In the genomic region with DNA sequence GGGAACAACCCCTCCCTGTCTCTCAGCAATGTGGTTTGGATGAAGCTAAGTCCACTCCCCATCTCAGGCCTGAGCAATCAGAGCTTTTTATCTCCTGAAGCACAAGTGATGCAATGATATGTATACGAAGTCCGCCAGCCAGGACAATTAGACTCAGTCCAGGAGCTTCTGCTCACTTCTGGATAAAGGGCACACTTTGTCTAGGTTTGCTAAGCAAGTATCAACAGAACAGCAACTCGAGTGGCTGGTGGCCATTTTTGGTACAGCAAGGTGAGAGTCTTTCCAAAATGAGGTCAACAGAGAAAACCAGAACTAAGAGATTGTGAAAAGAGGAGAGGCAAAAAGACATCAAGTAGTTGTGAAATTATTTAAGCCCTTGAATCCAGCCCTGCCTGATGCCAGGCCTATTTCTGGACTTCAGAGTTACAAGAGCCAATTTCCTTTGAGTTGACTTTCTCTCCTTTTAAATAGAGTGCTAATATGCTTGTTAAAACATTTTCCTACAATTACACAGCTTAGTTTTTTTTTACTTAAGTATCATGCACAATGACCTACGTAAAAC, we compare ENCODE assay signal across 18 cellular contexts. TPM values are rescaled to one million over a fixed set of nuclear protein-coding genes. Genes with fewer than 3 reads are reported as not detected.
A peak's percentile ranks its signal among the peaks of the same experiment; 100 is the strongest.
DNase-seq lines count a peak whose midpoint lies in the region; ATAC-seq and TF ChIP-seq lines count a peak whose summit lies in the region.
"Had no signal": no experiment of that assay in that cellular context is flagged by ENCODE, and none has a peak within 500 bp of the region (broad histone marks: within the 10 kb centered on the region; RNA-seq: fewer than 3 reads in every experiment).

No MANE protein-coding gene starts in this region.

- CTCF ChIA-PET in activated naive CD4-positive, alpha-beta T cell treated with anti-CD3 and anti-CD28 coated beads, Interleukin-2, amount 10 ng/mL, durations not matched to agents 7 days and 5 days (lab: Charles Lee) = interaction anchor here (0.8 to 1.4 kb wide), 4 partner anchors 26 to 199 kb away, joined by 3 to 4 read pairs (median 4); no protein-coding TSS in a partner anchor

- no peaks in the 10 kb centered on the region for H3K27me3 Mint-ChIP-seq in activated naive CD4-positive, alpha-beta T cell treated with anti-CD3 and anti-CD28 coated beads, Interleukin-2, amount 50 U/mL, for 24 hours
- no peaks in the 10 kb centered on the region for H3K27me3 Mint-ChIP-seq in activated naive CD4-positive, alpha-beta T cell treated with anti-CD3 and anti-CD28 coated beads, Interleukin-2, amount 10 ng/mL, durations not matched to agents 7 days and 5 days
- H3K27me3 Mint-ChIP-seq in glutamatergic neuron (ENCODE audit: unreplicated experiment) = no peaks in the 10 kb centered on the region

- H3K36me3 Mint-ChIP-seq in activated naive CD4-positive, alpha-beta T cell treated with anti-CD3 and anti-CD28 coated beads, Interleukin-2, amount 50 U/mL, for 24 hours = peaks cover 5% of the 10 kb centered on the region
- peaks cover 14% of the 10 kb centered on the region for H3K36me3 Mint-ChIP-seq in activated naive CD4-positive, alpha-beta T cell treated with anti-CD3 and anti-CD28 coated beads, Interleukin-2, amount 10 ng/mL, durations not matched to agents 7 days and 5 days
- no peaks in the 10 kb centered on the region for H3K36me3 Mint-ChIP-seq in glutamatergic neuron (ENCODE audit: unreplicated experiment)

- intact Hi-C loops in sciatic nerve (cut with DNase I) = no loop called here

- ATAC-seq in sciatic nerve (peak; percentile 49), HG02623 (IDR thresholded peaks at IDR 0.05; ENCODE audit: unreplicated experiment) (no peak)

- H3K9me3 Mint-ChIP-seq in activated naive CD4-positive, alpha-beta T cell treated with anti-CD3 and anti-CD28 coated beads, Interleukin-2, amount 50 U/mL, for 24 hours = no peaks in the 10 kb centered on the region
- H3K9me3 Mint-ChIP-seq in activated naive CD4-positive, alpha-beta T cell treated with anti-CD3 and anti-CD28 coated beads, Interleukin-2, amount 10 ng/mL, durations not matched to agents 7 days and 5 days = no peaks in the 10 kb centered on the region
- no peaks in the 10 kb centered on the region for H3K9me3 Mint-ChIP-seq in glutamatergic neuron (ENCODE audit: unreplicated experiment)

- H3K4me3 Mint-ChIP-seq in activated naive CD4-positive, alpha-beta T cell treated with anti-CD3 and anti-CD28 coated beads, Interleukin-2, amount 50 U/mL, for 24 hours = no peak overlapping the region
- H3K4me3 Mint-ChIP-seq in activated naive CD4-positive, alpha-beta T cell treated with anti-CD3 and anti-CD28 coated beads, Interleukin-2, amount 10 ng/mL, durations not matched to agents 7 days and 5 days = no peak overlapping the region
- H3K4me3 Mint-ChIP-seq in glutamatergic neuron (ENCODE audit: unreplicated experiment) = no peak overlapping the region

- peak; percentile 29 for TF ChIP-seq CTCF in glutamatergic neuron (IDR thresholded peaks at IDR 0.05; ENCODE audit: partially characterized antibody, unreplicated experiment)

- peak overlapping the region; percentile 3 for H3K27ac Mint-ChIP-seq in activated naive CD4-positive, alpha-beta T cell treated with anti-CD3 and anti-CD28 coated beads, Interleukin-2, amount 50 U/mL, for 24 hours
- no peak overlapping the region for H3K27ac Mint-ChIP-seq in activated naive CD4-positive, alpha-beta T cell treated with anti-CD3 and anti-CD28 coated beads, Interleukin-2, amount 10 ng/mL, durations not matched to agents 7 days and 5 days
- H3K27ac Mint-ChIP-seq in glutamatergic neuron (ENCODE audit: unreplicated experiment) = no peak overlapping the region

- DNase-seq in activated naive CD4-positive, alpha-beta T cell treated with anti-CD3 and anti-CD28 coated beads, Interleukin-2, amount 10 ng/mL, durations not matched to agents 7 days and 5 days = no peak
- DNase-seq in NAMALWA (ENCODE audit: low spot score) (peak; percentile 37), glutamatergic neuron (no peak), sciatic nerve (ENCODE audit: low spot score) (no peak), NK-92 (lab: John Stamatoyannopoulos, UW; ENCODE audit: unreplicated experiment) (no peak)
- no peak for DNase-seq in stimulated activated CD4-positive, alpha-beta T cell treated with anti-CD3 and anti-CD28 coated beads, Interleukin-4, amount 100 ng/mL, for 4 hours
- DNase-seq: ACHN; NCI-H1048; NCI-H2081 treated with DMSO at 0.1 percent for 48 hours; NCI-H2227 treated with DMSO at 0.1 percent for 48 hours; NCI-H524 treated with DMSO at 0.1 percent for 48 hours; NK-92 treated with Interleukin-12 subunit alpha and Interleukin-12 subunit beta, amount 100 ng/mL, for 24 hours; SJCRH30 had no signal

- H3K4me1 Mint-ChIP-seq in activated naive CD4-positive, alpha-beta T cell treated with anti-CD3 and anti-CD28 coated beads, Interleukin-2, amount 50 U/mL, for 24 hours = peaks cover 23% of the 10 kb centered on the region
- H3K4me1 Mint-ChIP-seq in activated naive CD4-positive, alpha-beta T cell treated with anti-CD3 and anti-CD28 coated beads, Interleukin-2, amount 10 ng/mL, durations not matched to agents 7 days and 5 days = no peaks in the 10 kb centered on the region
- no peaks in the 10 kb centered on the region for H3K4me1 Mint-ChIP-seq in glutamatergic neuron (ENCODE audit: low read depth, unreplicated experiment)

RNA-seq across cellular contexts. Expression of gene NDUFA8, which starts 8.2 kb away (rescaled TPM):
- total RNA-seq in glutamatergic neuron (ENCODE audit: unreplicated experiment) (46.1 TPM), sciatic nerve (31.9 TPM)

RNA-seq across cellular contexts. Expression of gene MORN5, which starts 8.4 kb away (rescaled TPM):
- not detected for total RNA-seq in glutamatergic neuron (ENCODE audit: unreplicated experiment)
- total RNA-seq in sciatic nerve = not detected
- total RNA-seq: Caco-2, OCI-LY7, RPMI7951, SJCRH30 had no signal

RNA-seq across cellular contexts. Expression of gene TTLL11, which starts 58.2 kb away (rescaled TPM):
- total RNA-seq in glutamatergic neuron (ENCODE audit: unreplicated experiment) = 23.9 TPM
- total RNA-seq in sciatic nerve = 14.2 TPM
